ENCODE assay signal across 9 cellular contexts in genomic region chr3:128492353-128493220, GRCh38. TPM values are rescaled to one million over a fixed set of nuclear protein-coding genes. Genes with fewer than 3 reads are reported as not detected.
A peak's percentile ranks its signal among the peaks of the same experiment; 100 is the strongest.
DNase-seq lines count a peak whose midpoint lies in the region; ATAC-seq, FAIRE-seq and TF ChIP-seq lines count a peak whose summit lies in the region.
"Had no signal": no experiment of that assay in that cellular context is flagged by ENCODE, and none has a peak within 500 bp of the region (broad histone marks: within the 10 kb centered on the region; RNA-seq: fewer than 3 reads in every experiment).

Gene GATA2, minus strand, starts transcription at chr3:128493201. Its CDS starts 6,170 bp downstream, at chr3:128487031.

- H3K36me3 ChIP-seq in Peyer's patch (no peaks in the 10 kb centered on the region), gastrocnemius medialis (no peaks in the 10 kb centered on the region)

- H3K27ac ChIP-seq in Peyer's patch, result no peak within 1 kb of the TSS
- H3K27ac ChIP-seq in foreskin keratinocyte, result no peak within 1 kb of the TSS
- H3K27ac ChIP-seq in gastrocnemius medialis, result no peak within 1 kb of the TSS

- TF ChIP-seq CTCF in Peyer's patch (IDR thresholded peaks at IDR 0.05), result no peak
- peak; percentile 11 for TF ChIP-seq CTCF in foreskin keratinocyte (conservative IDR thresholded peaks at IDR 0.05)
- TF ChIP-seq CTCF in gastrocnemius medialis (IDR thresholded peaks at IDR 0.05 in 4 of 5, conservative IDR thresholded peaks at IDR 0.05 in 1 of 5), result no peak

- H3K9me3 ChIP-seq in Peyer's patch, result no peaks in the 10 kb centered on the region
- H3K9me3 ChIP-seq in gastrocnemius medialis, result no peaks in the 10 kb centered on the region

- ATAC-seq in foreskin keratinocyte, result no peak
- no peak for ATAC-seq in gastrocnemius medialis
- ATAC-seq in HG03457 (IDR thresholded peaks at IDR 0.05; ENCODE audit: unreplicated experiment), result no peak
- no peak for ATAC-seq in GM21576 (IDR thresholded peaks at IDR 0.05; ENCODE audit: unreplicated experiment)

- in situ Hi-C loops in gastrocnemius medialis (cut with MboI; ENCODE audit: low sequenced_read_pairs in 4 of 4), result loop anchor here in 1 of 4 donors (25.0 kb wide), 1 partner anchor 405 kb away; no protein-coding TSS in a partner anchor

- peak within 1 kb of the TSS in 2 of 4 donors; percentile 26 to 27 for H3K4me3 ChIP-seq in Peyer's patch
- H3K4me3 ChIP-seq in gastrocnemius medialis, result peak within 1 kb of the TSS; percentile 12 to 41 (median 34)

- no peak for TF ChIP-seq POLR2A in Peyer's patch (IDR thresholded peaks at IDR 0.05)
- no peak for TF ChIP-seq POLR2A in gastrocnemius medialis (IDR thresholded peaks at IDR 0.05)

- DNase-seq in NCI-H1436 (lab: John Stamatoyannopoulos, UW) (peak; percentile 12), NCI-H1436 treated with DMSO at 0.1 percent for 48 hours (lab: John Stamatoyannopoulos, UW) (no peak), Peyer's patch (peak in 2 of 3 donors; percentile 43 to 55), foreskin keratinocyte (no peak), gastrocnemius medialis (no peak), RCC 7860 (ENCODE audit: low spot score) (no peak)

- intact Hi-C loops in gastrocnemius medialis (cut with DNase I; ENCODE audit: low total_unique reads), result no loop called here

- FAIRE-seq in RCC 7860 (lab: Jason Lieb, UNC), result no peak

- peaks cover 0 to 73% of the 10 kb centered on the region in 2 donors for H3K27me3 ChIP-seq in Peyer's patch
- peaks cover 100% of the 10 kb centered on the region for H3K27me3 ChIP-seq in foreskin keratinocyte
- H3K27me3 ChIP-seq in gastrocnemius medialis, result peaks cover 95 to 97% (median 96%) of the 10 kb centered on the region in 3 donors

- H3K4me1 ChIP-seq in Peyer's patch (peaks cover 0 to 56% (median 25%) of the 10 kb centered on the region in 4 donors), foreskin keratinocyte (no peaks in the 10 kb centered on the region), gastrocnemius medialis (peaks cover 26 to 46% of the 10 kb centered on the region in 2 donors)

RNA-seq across cellular contexts. Expression of gene GATA2, which starts in this region (rescaled TPM):
- total RNA-seq in Peyer's patch (10 to 100 TPM in 1 of 4 donors, 1 to 10 TPM in 3; 2.8 to 11.6 (median 8.1) TPM), foreskin keratinocyte (not detected in 2 replicates), gastrocnemius medialis (10 to 100 TPM in 3 of 4 donors, 1 to 10 TPM in 1; 9.0 to 14.4 (median 12.7) TPM)
- not detected in 2 replicates for polyA plus RNA-seq in foreskin keratinocyte
- total RNA-seq: myocyte had no signal

Comparison
In these comparisons a context has a peak if more than half of its experiments do, and no peak if none do; other contexts are left out.
1. DNase-seq: peak in NCI-H1436 (single experiment) and Peyer's patch (2 of 3); none in NCI-H1436 treated with DMSO at 0.1 percent for 48 hours (single experiment), foreskin keratinocyte (0 of 2), gastrocnemius medialis (0 of 2) and RCC 7860 (single experiment).